ENCODE assay signal across 8 cellular contexts in genomic region chr12:108857158-108857407, GRCh38. TPM values are rescaled to one million over a fixed set of nuclear protein-coding genes. Genes with fewer than 3 reads are reported as not detected.
A peak's percentile ranks its signal among the peaks of the same experiment; 100 is the strongest.
DNase-seq lines count a peak whose midpoint lies in the region; ATAC-seq, FAIRE-seq and TF ChIP-seq lines count a peak whose summit lies in the region.

No MANE protein-coding gene starts in this region.

- H3K27me3 ChIP-seq in naive thymus-derived CD4-positive, alpha-beta T cell (ENCODE audit: control insufficient read depth in 2 of 2, insufficient read depth in 2 of 2, low read length in 2 of 2): no peaks in the 10 kb centered on the region

- POLR2A ChIA-PET in naive thymus-derived CD4-positive, alpha-beta T cell (lab: Charles Lee): interaction anchor here (0.6 to 2.1 kb wide), 11 partner anchors 8 to 341 kb away, joined by 3 to 9 read pairs (median 6); partner anchors contain the start of genes ALKBH2, FICD, ISCU and SART3
- POLR2A ChIA-PET in HEK293T (lab: Yijun Ruan, JAX): interaction anchor here (0.6 to 1.8 kb wide), 9 partner anchors 9 to 51 kb away, joined by 3 to 6 read pairs (median 4); no protein-coding TSS in a partner anchor
- POLR2A ChIA-PET in GM10248 (lab: Yijun Ruan, JAX): interaction anchor here (0.5 kb wide), 1 partner anchor 194 kb away, joined by 3 read pairs; no protein-coding TSS in a partner anchor

- H3K27me3 Mint-ChIP-seq in dendritic cell treated with granulocyte-macrophage colony-stimulating factor and Interleukin-4, amounts not matched to agents 40 ng/mL and 50 ng/mL, for 4 days: no peaks in the 10 kb centered on the region
- peaks cover 0 to 2% (median 0%) of the 10 kb centered on the region in 5 donors for H3K27me3 Mint-ChIP-seq in naive thymus-derived CD4-positive, alpha-beta T cell

- peaks cover 18 to 23% of the 10 kb centered on the region in 2 donors for H3K4me1 ChIP-seq in naive thymus-derived CD4-positive, alpha-beta T cell (ENCODE audit: control insufficient read depth in 2 of 2, insufficient read depth in 2 of 2, low read length in 2 of 2)

- no peaks in the 10 kb centered on the region for H3K9me3 ChIP-seq in naive thymus-derived CD4-positive, alpha-beta T cell (ENCODE audit: control insufficient read depth in 2 of 3, low read length in 3 of 3)

- no peaks in the 10 kb centered on the region for H3K9me3 Mint-ChIP-seq in dendritic cell treated with granulocyte-macrophage colony-stimulating factor and Interleukin-4, amounts not matched to agents 40 ng/mL and 50 ng/mL, for 4 days
- peaks cover 0 to 2% (median 0%) of the 10 kb centered on the region in 11 donors for H3K9me3 Mint-ChIP-seq in naive thymus-derived CD4-positive, alpha-beta T cell

- peak overlapping the region; percentile 62 for H3K27ac ChIP-seq in naive thymus-derived CD4-positive, alpha-beta T cell (ENCODE audit: low read depth, low read length)

- no peak for TF ChIP-seq CTCF in GM10248 (IDR thresholded peaks at IDR 0.05; ENCODE audit: control extremely low read depth, extremely low read depth, low read depth, missing control alignments)

- no peak for DNase-seq in Jurkat, Clone E6-1 (ENCODE audit: low read depth, low spot score)
- peak in 1 of 9 donors; percentile 23 for DNase-seq in naive thymus-derived CD4-positive, alpha-beta T cell
- DNase-seq in HEK293T (ENCODE audit: extremely low spot score) (no peak), GM10248 (ENCODE audit: extremely low spot score) (no peak), RCC 7860 (ENCODE audit: low spot score) (no peak), NCI-H1105 treated with DMSO at 0.1 percent for 48 hours (lab: John Stamatoyannopoulos, UW) (no peak)

- intact Hi-C loops in dendritic cell treated with granulocyte-macrophage colony-stimulating factor and Interleukin-4, amounts not matched to agents 40 ng/mL and 50 ng/mL, for 4 days (cut with micrococcal nuclease): loop anchor here (5.0 kb wide), 1 partner anchor 35 kb away; no protein-coding TSS in a partner anchor
- intact Hi-C loops in naive thymus-derived CD4-positive, alpha-beta T cell (cut with micrococcal nuclease): loop anchor here (1.0 to 10.0 kb wide), 19 partner anchors 18 to 1764 kb away; partner anchors contain the start of genes ALKBH2 (in 2 of the 2), CORO1C (in 2 of the 2), FAM222A (in 2 of the 2) and CRY1 (in 1 of the 2)

- CTCF ChIA-PET in naive thymus-derived CD4-positive, alpha-beta T cell (lab: Charles Lee): interaction anchor here (0.6 to 0.7 kb wide), 2 partner anchors 14 to 229 kb away, joined by 3 read pairs; no protein-coding TSS in a partner anchor
- CTCF ChIA-PET in HEK293T (lab: Yijun Ruan, JAX): no interaction called here
- CTCF ChIA-PET in GM10248 (lab: Yijun Ruan, JAX): interaction anchor here (0.8 to 1.6 kb wide), 3 partner anchors 94 to 240 kb away, joined by 3 to 4 read pairs (median 3); no protein-coding TSS in a partner anchor

- no peak for ATAC-seq in naive thymus-derived CD4-positive, alpha-beta T cell

- H3K27ac Mint-ChIP-seq in dendritic cell treated with granulocyte-macrophage colony-stimulating factor and Interleukin-4, amounts not matched to agents 40 ng/mL and 50 ng/mL, for 4 days: peak overlapping the region; percentile 91
- H3K27ac Mint-ChIP-seq in naive thymus-derived CD4-positive, alpha-beta T cell: peak overlapping the region; percentile 76 to 99 (median 92)

- peaks cover 0 to 7% (median 0%) of the 10 kb centered on the region in 3 experiments for H3K36me3 ChIP-seq in naive thymus-derived CD4-positive, alpha-beta T cell (ENCODE audit: control insufficient read depth in 2 of 3, insufficient read depth in 3 of 3, low read length in 3 of 3)

- peak overlapping the region; percentile 73 for H3K4me3 ChIP-seq in GM08714 (ENCODE audit: low read length)
- H3K4me3 ChIP-seq in Jurkat, Clone E6-1 (ENCODE audit: low read length): peak overlapping the region; percentile 79
- peak overlapping the region; percentile 84 for H3K4me3 ChIP-seq in naive thymus-derived CD4-positive, alpha-beta T cell (ENCODE audit: low read length)

- peak overlapping the region; percentile 80 for H3K4me3 Mint-ChIP-seq in dendritic cell treated with granulocyte-macrophage colony-stimulating factor and Interleukin-4, amounts not matched to agents 40 ng/mL and 50 ng/mL, for 4 days
- peak overlapping the region; percentile 89 to 97 (median 94) for H3K4me3 Mint-ChIP-seq in naive thymus-derived CD4-positive, alpha-beta T cell

- peaks cover 89% of the 10 kb centered on the region for H3K4me1 Mint-ChIP-seq in dendritic cell treated with granulocyte-macrophage colony-stimulating factor and Interleukin-4, amounts not matched to agents 40 ng/mL and 50 ng/mL, for 4 days (ENCODE audit: low read depth)
- peaks cover 26 to 56% (median 45%) of the 10 kb centered on the region in 7 donors for H3K4me1 Mint-ChIP-seq in naive thymus-derived CD4-positive, alpha-beta T cell

- H3K36me3 Mint-ChIP-seq in dendritic cell treated with granulocyte-macrophage colony-stimulating factor and Interleukin-4, amounts not matched to agents 40 ng/mL and 50 ng/mL, for 4 days (ENCODE audit: low read depth): peaks cover 49% of the 10 kb centered on the region
- peaks cover 0 to 11% (median 5%) of the 10 kb centered on the region in 5 donors for H3K36me3 Mint-ChIP-seq in naive thymus-derived CD4-positive, alpha-beta T cell

- no peak for FAIRE-seq in RCC 7860 (lab: Jason Lieb, UNC)

TF ChIP-seq in HEK293T, 16 proteins besides CTCF, POLR2A, EP300 and RAD21:
- TF ChIP-seq ZNF384 (IDR thresholded peaks at IDR 0.05): no peak
- TF ChIP-seq NFRKB (IDR thresholded peaks at IDR 0.05): no peak
- no peak for TF ChIP-seq SP1 (IDR thresholded peaks at IDR 0.05)
- TF ChIP-seq FOXK2 (IDR thresholded peaks at IDR 0.05): no peak
- no peak for TF ChIP-seq HDGF (IDR thresholded peaks at IDR 0.05; ENCODE audit: borderline replicate concordance)
- TF ChIP-seq L3MBTL2 (conservative IDR thresholded peaks at IDR 0.05): no peak
- TF ChIP-seq ARNT (IDR thresholded peaks at IDR 0.05): no peak
- TF ChIP-seq CTBP1 (IDR thresholded peaks at IDR 0.05; ENCODE audit: borderline replicate concordance): no peak
- TF ChIP-seq, protein P1, sequence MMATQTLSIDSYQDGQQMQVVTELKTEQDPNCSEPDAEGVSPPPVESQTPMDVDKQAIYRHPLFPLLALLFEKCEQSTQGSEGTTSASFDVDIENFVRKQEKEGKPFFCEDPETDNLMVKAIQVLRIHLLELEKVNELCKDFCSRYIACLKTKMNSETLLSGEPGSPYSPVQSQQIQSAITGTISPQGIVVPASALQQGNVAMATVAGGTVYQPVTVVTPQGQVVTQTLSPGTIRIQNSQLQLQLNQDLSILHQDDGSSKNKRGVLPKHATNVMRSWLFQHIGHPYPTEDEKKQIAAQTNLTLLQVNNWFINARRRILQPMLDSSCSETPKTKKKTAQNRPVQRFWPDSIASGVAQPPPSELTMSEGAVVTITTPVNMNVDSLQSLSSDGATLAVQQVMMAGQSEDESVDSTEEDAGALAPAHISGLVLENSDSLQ (IDR thresholded peaks at IDR 0.05): no peak
- TF ChIP-seq LEF1 (IDR thresholded peaks at IDR 0.05; ENCODE audit: borderline replicate concordance): no peak
- no peak for TF ChIP-seq FOXM1 (IDR thresholded peaks at IDR 0.05; ENCODE audit: borderline replicate concordance)
- TF ChIP-seq TARDBP (IDR thresholded peaks at IDR 0.05): no peak
- TF ChIP-seq ELF4 (IDR thresholded peaks at IDR 0.05): no peak
- TF ChIP-seq BHLHE40 (IDR thresholded peaks at IDR 0.05; ENCODE audit: borderline replicate concordance): no peak
- no peak for TF ChIP-seq SUZ12 (IDR thresholded peaks at IDR 0.05)
- no peak for TF ChIP-seq FOXA1 (IDR thresholded peaks at IDR 0.05)

RNA-seq across cellular contexts. Expression of gene SSH1, which starts 0.3 kb away (rescaled TPM):
- polyA plus RNA-seq in Jurkat, Clone E6-1 (2012; ENCODE audit: insufficient read depth, insufficient read length): 8.1 TPM
- 10 to 100 TPM; 23.4 to 32.8 (median 29.9) TPM for total RNA-seq in naive thymus-derived CD4-positive, alpha-beta T cell
- polyA plus RNA-seq in naive thymus-derived CD4-positive, alpha-beta T cell: 1 to 10 TPM; 5.2 to 7.7 TPM

RNA-seq across cellular contexts. Expression of gene DAO, which starts 22.8 kb away (rescaled TPM):
- polyA plus RNA-seq in Jurkat, Clone E6-1 (2012; ENCODE audit: insufficient read depth, insufficient read length): not detected
- not detected for total RNA-seq in naive thymus-derived CD4-positive, alpha-beta T cell
- polyA plus RNA-seq in naive thymus-derived CD4-positive, alpha-beta T cell: not detected
